In the genomic region with DNA sequence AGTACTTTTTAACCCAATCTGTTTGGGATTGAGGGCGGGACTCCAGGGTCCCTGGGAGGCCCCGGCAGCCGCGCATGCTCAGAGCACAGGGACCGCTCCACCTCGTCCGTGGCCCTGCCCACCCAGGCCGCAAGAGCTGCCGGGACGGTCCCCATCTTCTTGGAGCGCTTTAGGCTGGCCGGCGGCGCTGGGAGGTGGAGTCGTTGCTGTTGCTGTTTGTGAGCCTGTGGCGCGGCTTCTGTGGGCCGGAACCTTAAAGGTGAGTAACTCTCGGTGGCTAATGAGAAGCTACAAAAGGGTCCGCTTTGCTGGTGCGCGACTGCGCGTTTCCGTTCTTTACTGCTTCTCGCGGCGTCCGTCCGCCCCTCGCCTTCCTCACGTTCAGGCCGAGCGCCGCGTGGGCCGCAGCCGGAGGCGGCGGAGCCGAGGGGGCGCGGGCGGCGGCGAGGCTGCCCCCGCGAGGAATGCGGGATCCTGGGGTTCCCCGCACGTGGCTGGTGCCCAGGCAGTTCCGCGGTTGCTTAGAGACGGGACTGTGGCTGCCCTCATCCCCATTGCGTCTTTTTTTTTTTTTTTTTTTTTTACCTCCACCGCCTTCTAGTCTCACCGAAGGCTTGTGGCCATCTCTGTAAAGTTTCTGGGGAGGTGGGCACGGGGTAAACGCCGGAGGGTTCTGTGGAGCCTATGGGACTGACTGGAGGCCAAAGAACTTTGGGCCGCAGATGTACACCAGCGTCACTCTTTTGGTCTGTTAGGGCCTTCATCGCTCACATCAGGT, we compare ENCODE assay signal across 1 cellular context.
TF ChIP-seq lines count a peak whose summit lies in the region.

A gene (plus strand): TSS at position 154 of the 778 bp plus-strand sequence. CDS start 2,090 bp downstream, outside the sequence.

TF ChIP-seq in GM23338, 12 proteins besides CTCF, POLR2A, EP300 and RAD21 (continued from another document):
- TF ChIP-seq, protein P1, sequence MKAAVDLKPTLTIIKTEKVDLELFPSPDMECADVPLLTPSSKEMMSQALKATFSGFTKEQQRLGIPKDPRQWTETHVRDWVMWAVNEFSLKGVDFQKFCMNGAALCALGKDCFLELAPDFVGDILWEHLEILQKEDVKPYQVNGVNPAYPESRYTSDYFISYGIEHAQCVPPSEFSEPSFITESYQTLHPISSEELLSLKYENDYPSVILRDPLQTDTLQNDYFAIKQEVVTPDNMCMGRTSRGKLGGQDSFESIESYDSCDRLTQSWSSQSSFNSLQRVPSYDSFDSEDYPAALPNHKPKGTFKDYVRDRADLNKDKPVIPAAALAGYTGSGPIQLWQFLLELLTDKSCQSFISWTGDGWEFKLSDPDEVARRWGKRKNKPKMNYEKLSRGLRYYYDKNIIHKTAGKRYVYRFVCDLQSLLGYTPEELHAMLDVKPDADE (IDR thresholded peaks at IDR 0.05): 0 out of 2 replicates have a peak, but pooled peaks have one; percentile 40
- peak; percentile 99 for TF ChIP-seq POLR2AphosphoS5 (IDR thresholded peaks at IDR 0.05; ENCODE audit: low read depth)
